Comparison of ENCODE assay signal across 8 cellular contexts in genomic region chr11:72223615-72224586, GRCh38. TPM values are rescaled to one million over a fixed set of nuclear protein-coding genes. Genes with fewer than 3 reads are reported as not detected.
DNase-seq lines count a peak whose midpoint lies in the region; ATAC-seq and TF ChIP-seq lines count a peak whose summit lies in the region.

No MANE protein-coding gene starts in this region.

- peak overlapping the region; percentile 94 for H3K9ac ChIP-seq in skeletal muscle satellite cell (ENCODE audit: low read depth, low read length)

- peaks cover 5% of the 10 kb centered on the region for H3K4me1 ChIP-seq in iPS DF 6.9 (ENCODE audit: control insufficient read depth, insufficient read depth, low read length)
- H3K4me1 ChIP-seq in skeletal muscle satellite cell (ENCODE audit: control insufficient read depth, insufficient read depth, low read length) = peaks cover 33% of the 10 kb centered on the region

- DNase-seq in DMS79 (lab: John Stamatoyannopoulos, UW) = peak; percentile 81
- peak; percentile 52 for DNase-seq in HS-27A (ENCODE audit: low read depth)
- DNase-seq in T follicular helper cell (ENCODE audit: low read depth) = peak; percentile 30
- peak; percentile 23 for DNase-seq in astrocyte of the cerebellum (ENCODE audit: low read depth)
- no peak for DNase-seq in iPS DF 6.9 (ENCODE audit: low read depth, low spot score)
- no peak for DNase-seq in NCI-H128 (lab: John Stamatoyannopoulos, UW; ENCODE audit: unreplicated experiment)

- ATAC-seq in GM21381 (IDR thresholded peaks at IDR 0.05; ENCODE audit: unreplicated experiment) = peak; percentile 53

- peaks cover 5% of the 10 kb centered on the region; the same call in 1 of the 2 replicates for H3K36me3 ChIP-seq in iPS DF 6.9 (ENCODE audit: control insufficient read depth, insufficient read depth, low read length)
- peaks cover 21% of the 10 kb centered on the region for H3K36me3 ChIP-seq in skeletal muscle satellite cell (ENCODE audit: insufficient read depth, low read length)

- H3K27me3 ChIP-seq in iPS DF 6.9 (ENCODE audit: control insufficient read depth, insufficient read depth, low read length) = no peaks in the 10 kb centered on the region
- peaks cover 3% of the 10 kb centered on the region for H3K27me3 ChIP-seq in skeletal muscle satellite cell (ENCODE audit: control insufficient read depth, insufficient read depth, low read length)

- H3K27ac ChIP-seq in iPS DF 6.9 (ENCODE audit: low read length) = no peak overlapping the region

- no CpG with 5 or more reads among the region's 85 CpGs for WGBS in iPS DF 6.9 (ENCODE audit: insufficient coverage, insufficient read length)

- H3K4me2 ChIP-seq in skeletal muscle satellite cell (ENCODE audit: low read length) = peak overlapping the region; percentile 95

- TF ChIP-seq CTCF in astrocyte of the cerebellum (IDR thresholded peaks at IDR 0.05; ENCODE audit: low read depth, low read length, missing control alignments) = no peak

- H3K9me3 ChIP-seq in iPS DF 6.9 (ENCODE audit: control insufficient read depth, insufficient read depth, low read length) (no peaks in the 10 kb centered on the region), skeletal muscle satellite cell (replicated peaks; ENCODE audit: low read length) (no peaks in the 10 kb centered on the region)

- H3K4me3 ChIP-seq in astrocyte of the cerebellum (ENCODE audit: low read depth, low read length) (peak overlapping the region; percentile 93), iPS DF 6.9 (ENCODE audit: low read length) (peak overlapping the region; percentile 64; the same call in 1 of the 2 replicates), skeletal muscle satellite cell (ENCODE audit: low read length) (peak overlapping the region; percentile 84)

- in situ Hi-C loops in astrocyte of the cerebellum (cut with HindIII; ENCODE audit: low sequenced_read_pairs) = no loop called here

RNA-seq across cellular contexts. Expression of gene INPPL1, which starts 0.7 kb away (rescaled TPM):
- total RNA-seq in skeletal muscle satellite cell (2012; rRNA removed) = 41.6 and 43.9 TPM in 2 replicates

RNA-seq across cellular contexts. Expression of gene FOLR2, which starts 7.3 kb away (rescaled TPM):
- total RNA-seq in skeletal muscle satellite cell (2012; rRNA removed) = not detected in 2 replicates

RNA-seq across cellular contexts. Expression of gene PHOX2A, which starts 20.1 kb away (rescaled TPM):
- not detected in 2 replicates for total RNA-seq in skeletal muscle satellite cell (2012; rRNA removed)

RNA-seq across cellular contexts. Expression of gene FOLR1, which starts 32.0 kb away (rescaled TPM):
- total RNA-seq in skeletal muscle satellite cell (2012; rRNA removed) = 1.5 TPM in 1 of 2 replicates, not detected in the other

Comparison
In these comparisons a context has a peak if more than half of its experiments do, and no peak if none do; other contexts are left out.
1. DNase-seq: peak in DMS79 (single experiment), HS-27A (single experiment), T follicular helper cell (single experiment) and astrocyte of the cerebellum (single experiment); none in iPS DF 6.9 (single experiment) and NCI-H128 (single experiment).
2. Peak in every context shown above with its lines, with median percentiles within 50 percentile points of each other: H3K4me3 ChIP-seq.